Comparison of ENCODE assay signal across 1 cellular context in genomic region chr2:9086465-9086864, GRCh38.
TF ChIP-seq lines count a peak whose summit lies in the region.

No MANE protein-coding gene starts in this region.

TF ChIP-seq in SK-N-SH, 30 proteins besides CTCF, POLR2A, EP300 and RAD21 (continued from another document):
- TF ChIP-seq SIN3A (IDR thresholded peaks at IDR 0.05; ENCODE audit: borderline replicate concordance, low read depth, low read length) (no peak), RFX5 (IDR thresholded peaks at IDR 0.05; ENCODE audit: low read length) (no peak), TEAD4 (IDR thresholded peaks at IDR 0.05; ENCODE audit: borderline replicate concordance, insufficient read depth) (no peak), NFIC (IDR thresholded peaks at IDR 0.05; ENCODE audit: borderline replicate concordance) (no peak), MEF2A (IDR thresholded peaks at IDR 0.05; ENCODE audit: borderline replicate concordance, low read depth) (no peak), YY1 (IDR thresholded peaks at IDR 0.05; ENCODE audit: low read depth) (no peak)
